In the genomic region with DNA sequence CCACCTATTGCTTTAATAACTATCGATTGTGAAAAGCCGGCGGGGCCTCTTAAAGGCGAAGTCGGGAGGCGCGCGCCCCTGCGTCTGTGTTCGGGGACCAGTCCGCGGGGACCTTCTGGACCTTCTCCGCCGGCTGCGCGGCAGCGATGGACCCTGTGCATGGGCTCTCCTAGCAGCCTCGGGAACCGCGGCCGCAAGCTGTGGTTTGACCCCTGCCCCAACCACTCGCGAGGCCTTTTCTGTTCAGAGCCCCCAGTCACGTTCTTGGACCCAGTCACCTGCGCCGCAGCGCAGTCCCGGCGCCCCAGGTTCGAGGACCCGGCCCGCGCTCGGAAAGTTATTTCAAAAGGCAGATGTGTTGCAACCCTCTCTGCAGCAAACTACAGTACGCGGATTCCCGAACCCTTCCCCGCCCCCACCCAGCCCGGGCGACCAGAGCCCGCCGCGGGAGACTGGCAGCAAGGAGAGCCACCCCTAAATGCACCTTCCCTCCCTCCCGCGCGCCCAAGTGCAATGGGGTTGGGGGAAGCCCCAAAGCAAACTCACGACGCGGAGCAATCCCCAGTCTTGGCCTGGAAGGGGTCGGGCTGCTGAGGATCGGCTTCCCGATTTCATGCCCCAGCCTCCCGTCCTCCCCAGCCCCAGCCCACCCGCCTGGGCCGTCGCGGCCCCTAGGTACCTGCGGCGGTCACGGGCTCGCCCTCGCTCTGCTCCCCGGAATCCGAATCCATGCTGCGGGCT, we compare ENCODE assay signal across 8 cellular contexts. TPM values are rescaled to one million over a fixed set of nuclear protein-coding genes. Genes with fewer than 3 reads are reported as not detected.
A peak's percentile ranks its signal among the peaks of the same experiment; 100 is the strongest.
DNase-seq lines count a peak whose midpoint lies in the region; ATAC-seq and TF ChIP-seq lines count a peak whose summit lies in the region.

No MANE protein-coding gene starts in this region.

- H3K4me3 Mint-ChIP-seq in central memory CD8-positive, alpha-beta T cell = peak overlapping the region; percentile 11

- no peaks in the 10 kb centered on the region for H3K9me3 Mint-ChIP-seq in central memory CD8-positive, alpha-beta T cell

- peaks cover 5% of the 10 kb centered on the region; the same call in 1 of the 2 replicates for H3K4me1 ChIP-seq in HUES6 (ENCODE audit: control insufficient read depth, insufficient read depth, low read length)
- H3K4me1 ChIP-seq in thyroid gland = peaks cover 4 to 16% of the 10 kb centered on the region in 2 donors

- no peaks in the 10 kb centered on the region for H3K4me1 Mint-ChIP-seq in central memory CD8-positive, alpha-beta T cell

- H3K36me3 ChIP-seq in HUES6 (ENCODE audit: control insufficient read depth, insufficient read depth, low read length) (no peaks in the 10 kb centered on the region), thyroid gland (no peaks in the 10 kb centered on the region)

- intact Hi-C loops in lower leg skin (cut with DNase I; ENCODE audit: low total_unique reads) = no loop called here
- intact Hi-C loops in thyroid gland (cut with DNase I) = no loop called here

- ATAC-seq in central memory CD8-positive, alpha-beta T cell (replicated peaks; ENCODE audit: extremely low read depth, poor library complexity, severe bottlenecking) = no peak
- ATAC-seq in GM21447 (IDR thresholded peaks at IDR 0.05; ENCODE audit: unreplicated experiment) = no peak

- H3K27me3 Mint-ChIP-seq in central memory CD8-positive, alpha-beta T cell = peaks cover 94% of the 10 kb centered on the region

- H3K27me3 ChIP-seq in HUES6 (ENCODE audit: control insufficient read depth, insufficient read depth, low read length) = peaks cover 89% of the 10 kb centered on the region
- H3K27me3 ChIP-seq in thyroid gland = no peaks in the 10 kb centered on the region

- TF ChIP-seq CTCF in lower leg skin (IDR thresholded peaks at IDR 0.05) = no peak
- no peak for TF ChIP-seq CTCF in thyroid gland (IDR thresholded peaks at IDR 0.05)

- H3K4me3 ChIP-seq in HUES6 (ENCODE audit: low read depth, low read length) = peak overlapping the region; percentile 66
- peak overlapping the region; percentile 46 for H3K4me3 ChIP-seq in lower leg skin (ENCODE audit: low read depth, poor library complexity, severe bottlenecking)
- H3K4me3 ChIP-seq in thyroid gland (replicated peaks in 1 of 3) = peak overlapping the region in 1 of 3 donors; percentile 50

- 1% methylated on average over 21 to 51 of the region's 65 CpGs for WGBS in lower leg skin, 2 donors
- 2 to 3% methylated on average over 20 to 28 of the region's 65 CpGs for WGBS in thyroid gland, 2 donors

- peak overlapping the region; percentile 48 for H3K9ac ChIP-seq in HUES6 (ENCODE audit: low read length)

- no peak overlapping the region for H3K27ac Mint-ChIP-seq in central memory CD8-positive, alpha-beta T cell (ENCODE audit: low read depth)

- DNase-seq in AG20443 (ENCODE audit: low spot score) (peak; percentile 61), lower leg skin (ENCODE audit: low spot score in 2 of 2) (peak in 1 of 2 donors; percentile 91), thyroid gland (peak; percentile 26 to 38), MV-4-11 (lab: John Stamatoyannopoulos, UW) (no peak), NCI-H2196 treated with DMSO at 0.1 percent for 48 hours (lab: John Stamatoyannopoulos, UW; ENCODE audit: unreplicated experiment) (no peak)
- no peak for DNase-seq in central memory CD8-positive, alpha-beta T cell (ENCODE audit: low spot score in 2 of 2)

- TF ChIP-seq POLR2A in lower leg skin (IDR thresholded peaks at IDR 0.05) = no peak
- no peak for TF ChIP-seq POLR2A in thyroid gland (IDR thresholded peaks at IDR 0.05)

- no peaks in the 10 kb centered on the region for H3K36me3 Mint-ChIP-seq in central memory CD8-positive, alpha-beta T cell (ENCODE audit: insufficient read depth)

- H3K27ac ChIP-seq in HUES6 (ENCODE audit: low read depth, low read length) (no peak overlapping the region), thyroid gland (peak overlapping the region in 2 of 3 donors; percentile 54 to 72)

- H3K9me3 ChIP-seq in HUES6 (ENCODE audit: control insufficient read depth, insufficient read depth, low read depth, low read length) (no peaks in the 10 kb centered on the region), thyroid gland (no peaks in the 10 kb centered on the region)

RNA-seq across cellular contexts. Expression of a gene that starts 0.7 kb away (rescaled TPM):
- 10 to 100 TPM; 13.6 to 27.2 (median 22.1) TPM for total RNA-seq in lower leg skin
- total RNA-seq in thyroid gland = 10 to 100 TPM in 2 of 4 donors, 1 to 10 TPM in 2; 3.1 to 20.7 (median 7.6) TPM

Comparison
In these comparisons a context has a peak if more than half of its experiments do, and no peak if none do; other contexts are left out.
1. DNase-seq: peak in AG20443 (single experiment) and thyroid gland (2 of 2); none in central memory CD8-positive, alpha-beta T cell (0 of 2), MV-4-11 (single experiment) and NCI-H2196 treated with DMSO at 0.1 percent for 48 hours (single experiment).